Comparison of ENCODE assay signal across 34 cellular contexts in genomic region chr13:105426454-105426853, GRCh38. TPM values are rescaled to one million over a fixed set of nuclear protein-coding genes. Genes with fewer than 3 reads are reported as not detected.
"Had no signal": no experiment of that assay in that cellular context is flagged by ENCODE, and none has a peak within 500 bp of the region (broad histone marks: within the 10 kb centered on the region; RNA-seq: fewer than 3 reads in every experiment).

No MANE protein-coding gene starts in this region.

- H2AFZ ChIP-seq: hepatocyte had no signal

- H3K4me2 ChIP-seq: hepatocyte had no signal

- H3K4me3 ChIP-seq: gastroesophageal sphincter, heart left ventricle, hepatocyte, lung, prostate gland, right atrium auricular region, sigmoid colon, stomach, thyroid gland, vagina had no signal

- H3K9me3 ChIP-seq: gastroesophageal sphincter, heart left ventricle, prostate gland, right atrium auricular region, sigmoid colon, stomach, thyroid gland, vagina had no signal

- H3K4me1 ChIP-seq: foreskin keratinocyte, gastroesophageal sphincter, heart left ventricle, prostate gland, right atrium auricular region, sigmoid colon, stomach, thyroid gland, vagina had no signal

- H3K36me3 ChIP-seq: gastroesophageal sphincter, heart left ventricle, prostate gland, right atrium auricular region, sigmoid colon, stomach, thyroid gland, vagina had no signal

- H3K79me2 ChIP-seq: hepatocyte had no signal

- H3K27me3 ChIP-seq: foreskin keratinocyte, gastroesophageal sphincter, heart left ventricle, hepatocyte, right atrium auricular region, sigmoid colon, stomach, thyroid gland, vagina had no signal

- H3K9me3 Mint-ChIP-seq: dendritic cell treated with granulocyte-macrophage colony-stimulating factor and Interleukin-4, amounts not matched to agents 40 ng/mL and 50 ng/mL, for 4 days; endodermal cell; natural killer cell; neural crest cell; stimulated activated effector memory CD8-positive, alpha-beta T cell treated with anti-CD3 and anti-CD28 coated beads, Interleukin-12 subunit alpha, Interleukin-12 subunit beta, amount 100 ng/mL, for 72 hours had no signal

- H3K27me3 Mint-ChIP-seq: dendritic cell treated with granulocyte-macrophage colony-stimulating factor and Interleukin-4, amounts not matched to agents 40 ng/mL and 50 ng/mL, for 4 days; memory B cell had no signal

- H3K4me1 Mint-ChIP-seq: endodermal cell; memory B cell; natural killer cell; neural crest cell; stimulated activated effector memory CD8-positive, alpha-beta T cell treated with anti-CD3 and anti-CD28 coated beads, Interleukin-12 subunit alpha, Interleukin-12 subunit beta, amount 100 ng/mL, for 72 hours had no signal

- ATAC-seq: esophagus mucosa; foreskin keratinocyte; gastroesophageal sphincter; heart left ventricle; left lobe of liver; natural killer cell; stimulated activated effector memory CD8-positive, alpha-beta T cell treated with anti-CD3 and anti-CD28 coated beads, Interleukin-12 subunit alpha, Interleukin-12 subunit beta, amount 100 ng/mL, for 72 hours had no signal

- H3K27ac ChIP-seq: epithelial cell of prostate, foreskin keratinocyte, gastroesophageal sphincter, heart left ventricle, hepatocyte, prostate gland, right atrium auricular region, sigmoid colon, stomach, thyroid gland, vagina had no signal

- DNase-seq: effector CD8-positive, alpha-beta T cell; endodermal cell; foreskin keratinocyte; heart left ventricle; kidney; natural killer cell; sigmoid colon; stimulated activated CD4-positive, alpha-beta T cell treated with anti-CD3 and anti-CD28 coated beads, Interleukin-2, amount 100 ng/mL, for 24 hours; stimulated activated CD4-positive, alpha-beta T cell treated with anti-CD3 and anti-CD28 coated beads, Interleukin-4, amount 100 ng/mL, for 24 hours; stimulated activated naive CD4-positive, alpha-beta T cell treated with Interleukin-2 at 50 U/mL for 16 hours; stomach; thyroid gland; trophoblast cell had no signal

- H3K4me3 Mint-ChIP-seq: dendritic cell treated with granulocyte-macrophage colony-stimulating factor and Interleukin-4, amounts not matched to agents 40 ng/mL and 50 ng/mL, for 4 days; endodermal cell; memory B cell; natural killer cell; neural crest cell; stimulated activated effector memory CD8-positive, alpha-beta T cell treated with anti-CD3 and anti-CD28 coated beads, Interleukin-12 subunit alpha, Interleukin-12 subunit beta, amount 100 ng/mL, for 72 hours had no signal

- H3K27ac Mint-ChIP-seq: dendritic cell treated with granulocyte-macrophage colony-stimulating factor and Interleukin-4, amounts not matched to agents 40 ng/mL and 50 ng/mL, for 4 days; endodermal cell; memory B cell; natural killer cell; stimulated activated effector memory CD8-positive, alpha-beta T cell treated with anti-CD3 and anti-CD28 coated beads, Interleukin-12 subunit alpha, Interleukin-12 subunit beta, amount 100 ng/mL, for 72 hours had no signal

- H3K36me3 Mint-ChIP-seq: memory B cell; natural killer cell; stimulated activated effector memory CD8-positive, alpha-beta T cell treated with anti-CD3 and anti-CD28 coated beads, Interleukin-12 subunit alpha, Interleukin-12 subunit beta, amount 100 ng/mL, for 72 hours had no signal

RNA-seq across cellular contexts. Expression of gene DAOA, which starts 39.4 kb away (rescaled TPM):
- total RNA-seq: endodermal cell, esophagus mucosa, fibroblast of lung, foreskin keratinocyte, gastroesophageal sphincter, heart left ventricle, hepatocyte, kidney, left lobe of liver, liver, lung, mononuclear cell, natural killer cell, neural crest cell, osteoblast, prostate gland, right atrium auricular region, sigmoid colon, skeletal muscle tissue, stomach, subcutaneous adipose tissue, temporal lobe, thyroid gland, ureter, vagina had no signal
- polyA plus RNA-seq: fibroblast of lung, foreskin keratinocyte, heart left ventricle, hepatocyte, liver, lung, sigmoid colon, stomach had no signal
